In genomic region chr12:11143352-11143751, GRCh38 we compare ENCODE assay signal across 9 cellular contexts. TPM values are rescaled to one million over a fixed set of nuclear protein-coding genes. Genes with fewer than 3 reads are reported as not detected.
"Had no signal": no experiment of that assay in that cellular context is flagged by ENCODE, and none has a peak within 500 bp of the region (broad histone marks: within the 10 kb centered on the region; RNA-seq: fewer than 3 reads in every experiment).

No MANE protein-coding gene starts in this region.

- H2AFZ ChIP-seq: GM23248 had no signal

- FAIRE-seq: HTR-8/SVneo had no signal

- H3K27ac ChIP-seq: GM23248 had no signal

- H3K4me3 Mint-ChIP-seq: H9 had no signal

- H3K4me3 ChIP-seq: GM23248 had no signal

- H3K9ac ChIP-seq: GM23248 had no signal

- DNase-seq: GM23248, GOT3, H9, HCEC 1CT, IMR-90, KBM-7 had no signal

RNA-seq across cellular contexts. Expression of gene TAS2R30, which starts 8.9 kb away (rescaled TPM):
- polyA plus RNA-seq: GM23248 had no signal

RNA-seq across cellular contexts. Expression of gene TAS2R42, which starts 43.4 kb away (rescaled TPM):
- total RNA-seq: GM23248, H4, H9, HT-29, IMR-90 had no signal
- polyA plus RNA-seq: GM23248, IMR-90 had no signal

RNA-seq across cellular contexts. Expression of gene TAS2R43, which starts 51.2 kb away (rescaled TPM):
- total RNA-seq: GM23248, H4 had no signal
- polyA plus RNA-seq: GM23248, IMR-90 had no signal
